ENCODE assay signal across 13 cellular contexts in the genomic region with DNA sequence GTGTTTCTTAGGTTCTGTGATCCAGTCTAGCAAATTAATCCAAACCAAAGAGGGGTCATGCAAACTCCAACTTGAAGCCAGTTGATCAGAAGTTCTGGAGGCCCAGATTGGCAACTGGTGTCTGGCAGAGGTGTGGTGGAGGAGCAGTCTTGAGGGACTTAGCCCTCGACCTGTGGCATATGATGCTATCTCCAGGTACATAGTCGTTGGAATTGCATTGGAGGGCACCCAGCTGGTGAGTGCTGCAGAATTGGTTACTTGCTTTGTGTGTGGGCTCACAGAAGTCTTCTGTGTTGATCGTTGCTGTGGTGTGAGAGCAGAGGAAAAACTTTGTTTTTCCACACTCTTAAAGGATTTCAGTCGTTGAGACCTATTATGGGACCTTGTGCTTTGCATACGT. TPM values are rescaled to one million over a fixed set of nuclear protein-coding genes. Genes with fewer than 3 reads are reported as not detected.
DNase-seq lines count a peak whose midpoint lies in the region; ATAC-seq, FAIRE-seq and TF ChIP-seq lines count a peak whose summit lies in the region.
"Had no signal": no experiment of that assay in that cellular context is flagged by ENCODE, and none has a peak within 500 bp of the region (broad histone marks: within the 10 kb centered on the region; RNA-seq: fewer than 3 reads in every experiment).

No MANE protein-coding gene starts in this region.

- H2BK120ac ChIP-seq in H1 (replicated peaks; ENCODE audit: low read depth, low read length), result no peak overlapping the region

- no peak overlapping the region for H3K27ac ChIP-seq in H1 (ENCODE audit: low read depth, low read length)
- H3K27ac ChIP-seq in WERI-Rb-1, result no peak overlapping the region
- H3K27ac ChIP-seq: body of pancreas had no signal

- H3K4ac ChIP-seq in H1 (replicated peaks; ENCODE audit: insufficient read length, low read depth, low read length), result no peak overlapping the region

- H2BK12ac ChIP-seq in H1 (ENCODE audit: low read depth, low read length), result no peak overlapping the region

- no peak overlapping the region for H3K23ac ChIP-seq in H1 (ENCODE audit: insufficient read length)

- peaks cover 13% of the 10 kb centered on the region for H3K36me3 Mint-ChIP-seq in activated T-cell treated with anti-CD3 and anti-CD28 coated beads, Interleukin-2, amount 50 U/mL, for 4 hours (ENCODE audit: insufficient read depth)
- H3K36me3 Mint-ChIP-seq in progenitor cell of endocrine pancreas (ENCODE audit: insufficient read depth), result peaks cover 4% of the 10 kb centered on the region

- no peak overlapping the region for H4K5ac ChIP-seq in H1 (ENCODE audit: insufficient read length, low read depth, low read length)

- H3K4me2 ChIP-seq in Loucy (ENCODE audit: low read depth, low read length, poor library complexity, severe bottlenecking) (peak overlapping the region; percentile 96), H1 (ENCODE audit: insufficient read depth in 1 of 2, low read depth in 2 of 2, low read length in 2 of 2) (peak overlapping the region; percentile 4 to 45; a peak in 1 of 4 replicates)

- no peak overlapping the region for H2BK15ac ChIP-seq in H1 (ENCODE audit: low read length)

- no peak for TF ChIP-seq EP300 in H1 (IDR thresholded peaks at IDR 0.05; ENCODE audit: borderline replicate concordance in 1 of 2, low read depth in 2 of 2, low read length in 2 of 2)

- H4K8ac ChIP-seq in H1 (ENCODE audit: extremely low read depth, insufficient read depth, low read length), result no peak overlapping the region

- H3K4me3 ChIP-seq in Loucy (ENCODE audit: low read length, poor library complexity, severe bottlenecking), result peak overlapping the region; percentile 49
- H3K4me3 ChIP-seq in H1 (ENCODE audit: extremely low read depth in 1 of 4, insufficient read depth in 2 of 4, low read depth in 3 of 4, low read length in 4 of 4), result no peak overlapping the region
- no peak overlapping the region for H3K4me3 ChIP-seq in WERI-Rb-1 (ENCODE audit: low read depth, low read length)
- H3K4me3 ChIP-seq: body of pancreas had no signal

- no peak for FAIRE-seq in H1 (lab: Jason Lieb, UNC)
- FAIRE-seq: GM18507 had no signal

- CTCF ChIA-PET in H1 (lab: Charles Lee; ENCODE audit: partially characterized antibody), result interaction anchor here (1.4 to 3.2 kb wide), 4 partner anchors 10 to 174 kb away, joined by 3 to 10 read pairs (median 4); no protein-coding TSS in a partner anchor

- H3K56ac ChIP-seq in H1 (replicated peaks; ENCODE audit: insufficient read length, low read depth, low read length), result no peak overlapping the region

- peak overlapping the region; percentile 53 for H3K4me3 Mint-ChIP-seq in activated T-cell treated with anti-CD3 and anti-CD28 coated beads, Interleukin-2, amount 50 U/mL, for 4 hours
- H3K4me3 Mint-ChIP-seq in progenitor cell of endocrine pancreas (ENCODE audit: low read depth), result no peak overlapping the region

- no peaks in the 10 kb centered on the region for H3K9me2 ChIP-seq in Loucy (replicated peaks; ENCODE audit: low read depth, low read length)

- no peaks in the 10 kb centered on the region for H3K9me3 ChIP-seq in Loucy (ENCODE audit: insufficient read depth, low read depth, low read length)
- H3K9me3 ChIP-seq in H1 (ENCODE audit: insufficient read depth in 2 of 2, low read depth in 1 of 2, low read length in 1 of 2), result no peaks in the 10 kb centered on the region
- no peaks in the 10 kb centered on the region for H3K9me3 ChIP-seq in WERI-Rb-1 (ENCODE audit: severe bottlenecking)
- H3K9me3 ChIP-seq: body of pancreas had no signal

- no peak overlapping the region for H2BK5ac ChIP-seq in H1 (ENCODE audit: low read depth, low read length)

- no peak overlapping the region for H4K91ac ChIP-seq in H1 (replicated peaks; ENCODE audit: insufficient read length, low read length)

- H3K27me3 Mint-ChIP-seq in activated T-cell treated with anti-CD3 and anti-CD28 coated beads, Interleukin-2, amount 50 U/mL, for 4 hours (ENCODE audit: low read depth), result no peaks in the 10 kb centered on the region
- H3K27me3 Mint-ChIP-seq in progenitor cell of endocrine pancreas, result no peaks in the 10 kb centered on the region

- no peak for TF ChIP-seq POLR2A in H1 (IDR thresholded peaks at IDR 0.05; ENCODE audit: control extremely low read depth in 1 of 2, low read depth in 2 of 2, low read length in 2 of 2)

- no peak overlapping the region for H3K14ac ChIP-seq in H1 (ENCODE audit: insufficient read length)

- TF ChIP-seq CTCF in Loucy (conservative IDR thresholded peaks at IDR 0.05; ENCODE audit: low read length), result no peak
- TF ChIP-seq CTCF in H1 (IDR thresholded peaks at IDR 0.05; ENCODE audit: control extremely low read depth in 1 of 3, insufficient read depth in 1 of 3, low read depth in 1 of 3, low read length in 3 of 3), result no peak
- no peak for TF ChIP-seq CTCF in progenitor cell of endocrine pancreas (IDR thresholded peaks at IDR 0.05; ENCODE audit: unreplicated experiment)
- no peak for TF ChIP-seq CTCF in WERI-Rb-1 (IDR thresholded peaks at IDR 0.05; ENCODE audit: low read depth, low read length)

- TF ChIP-seq RAD21 in H1 (IDR thresholded peaks at IDR 0.05 in 1 of 2, conservative IDR thresholded peaks at IDR 0.05 in 1 of 2; ENCODE audit: low read depth in 2 of 2, low read length in 2 of 2), result no peak

- H2BK20ac ChIP-seq in H1 (ENCODE audit: low read length), result no peak overlapping the region

- H3K27me3 ChIP-seq in Loucy (ENCODE audit: insufficient read depth, low read length, poor library complexity, severe bottlenecking) (no peaks in the 10 kb centered on the region), H1 (replicated peaks in 1 of 4; ENCODE audit: control insufficient read depth in 3 of 4, extremely low read depth in 1 of 4, insufficient read depth in 3 of 4, low read length in 3 of 4) (no peaks in the 10 kb centered on the region), WERI-Rb-1 (ENCODE audit: insufficient read depth, low read depth, severe bottlenecking) (no peaks in the 10 kb centered on the region)
- H3K27me3 ChIP-seq: body of pancreas had no signal

- H4K20me1 ChIP-seq in Loucy (ENCODE audit: insufficient read depth, low read length, poor library complexity, severe bottlenecking) (peaks cover 89% of the 10 kb centered on the region), H1 (replicated peaks in 1 of 2; ENCODE audit: control insufficient read depth in 1 of 2, insufficient read depth in 2 of 2, low read length in 2 of 2) (peaks cover 35 to 36% of the 10 kb centered on the region in 2 experiments)

- H3K79me2 ChIP-seq in Loucy (ENCODE audit: insufficient read depth, low read length), result peaks cover 100% of the 10 kb centered on the region
- H3K79me2 ChIP-seq in H1 (ENCODE audit: control insufficient read depth in 1 of 2, insufficient read depth in 2 of 2, low read length in 2 of 2), result peaks cover 64 to 98% of the 10 kb centered on the region in 2 experiments

- no peaks in the 10 kb centered on the region for H3K9me3 Mint-ChIP-seq in activated T-cell treated with anti-CD3 and anti-CD28 coated beads, Interleukin-2, amount 50 U/mL, for 4 hours
- H3K9me3 Mint-ChIP-seq in progenitor cell of endocrine pancreas (ENCODE audit: low read depth), result no peaks in the 10 kb centered on the region

- no peak overlapping the region for H3K18ac ChIP-seq in H1 (ENCODE audit: extremely low read depth, low read length)

- no peaks in the 10 kb centered on the region for H3K23me2 ChIP-seq in H1 (ENCODE audit: low read depth, low read length)

- H2AK5ac ChIP-seq in H1 (ENCODE audit: low read depth, low read length), result no peak overlapping the region

- peak overlapping the region; percentile 69 for H3K27ac Mint-ChIP-seq in progenitor cell of endocrine pancreas

- ATAC-seq in activated T-cell treated with anti-CD3 and anti-CD28 coated beads, Interleukin-2, amount 50 U/mL, for 4 hours, result no peak
- ATAC-seq in HG03097 (IDR thresholded peaks at IDR 0.05; ENCODE audit: low FRiP score, unreplicated experiment) (no peak), HG03135 (IDR thresholded peaks at IDR 0.05; ENCODE audit: unreplicated experiment) (no peak)
- ATAC-seq: body of pancreas had no signal

- 87% methylated on average over 5 of the region's 5 CpGs; no CpG with 5 or more reads in 1 of the 2 experiments for WGBS in H1 (ENCODE audit: extremely low coverage in 1 of 2, insufficient coverage in 1 of 2, insufficient read length in 1 of 2, insufficient replicate concordance in 2 of 2, low coverage in 1 of 2, low lambda C conversion rate in 2 of 2, missing lambda C conversion rate in 1 of 2), 2 experiments

- peaks cover 42% of the 10 kb centered on the region for H3K4me1 ChIP-seq in Loucy (ENCODE audit: insufficient read depth, low read length, poor library complexity, severe bottlenecking)
- H3K4me1 ChIP-seq in H1 (replicated peaks in 1 of 4; ENCODE audit: control insufficient read depth in 3 of 4, insufficient read depth in 4 of 4, low read length in 3 of 4), result peaks cover 0 to 2% (median 0%) of the 10 kb centered on the region in 4 experiments; a peak in 2 of 7 replicates

- H3K9ac ChIP-seq in Loucy (ENCODE audit: low read depth, low read length, poor library complexity, severe bottlenecking) (no peak overlapping the region), H1 (replicated peaks in 1 of 4; ENCODE audit: extremely low read depth in 1 of 4, low read depth in 3 of 4, low read length in 3 of 4) (no peak overlapping the region)

- no peak overlapping the region for H2AFZ ChIP-seq in Loucy (ENCODE audit: low read length)
- no peak overlapping the region for H2AFZ ChIP-seq in H1 (ENCODE audit: low read length)

- H3K4me1 Mint-ChIP-seq in activated T-cell treated with anti-CD3 and anti-CD28 coated beads, Interleukin-2, amount 50 U/mL, for 4 hours (ENCODE audit: low read depth), result peaks cover 77% of the 10 kb centered on the region
- H3K4me1 Mint-ChIP-seq in progenitor cell of endocrine pancreas (ENCODE audit: low read depth), result peaks cover 31% of the 10 kb centered on the region

- DNase-seq in activated T-cell treated with anti-CD3 and anti-CD28 coated beads, Interleukin-2, amount 50 U/mL, for 4 hours, result no peak
- DNase-seq in activated T-cell treated with anti-CD3 and anti-CD28 coated beads for 4 hours (no peak), H1 (ENCODE audit: low read depth in 1 of 2, low spot score in 2 of 2) (no peak), progenitor cell of endocrine pancreas (ENCODE audit: low spot score, unreplicated experiment) (no peak), WERI-Rb-1 (no peak)
- DNase-seq: body of pancreas; left cardiac atrium; NCI-H2081 treated with DMSO at 0.1 percent for 48 hours; NK-92 treated with Interleukin-12 subunit alpha and Interleukin-12 subunit beta, amount 100 ng/mL, for 24 hours had no signal

- no peaks in the 10 kb centered on the region for H3F3A ChIP-seq in Loucy (ENCODE audit: low read depth)

- H3K36me3 ChIP-seq in Loucy (ENCODE audit: insufficient read depth, low read length) (peaks cover 3% of the 10 kb centered on the region; the same call in 1 of the 2 replicates), H1 (ENCODE audit: control insufficient read depth in 2 of 4, insufficient read depth in 4 of 4, low read length in 3 of 4) (peaks cover 0 to 13% (median under 1%) of the 10 kb centered on the region in 4 experiments; a peak in 3 of 8 replicates), WERI-Rb-1 (peaks cover 44% of the 10 kb centered on the region)

- POLR2A ChIA-PET in H1 (lab: Charles Lee; ENCODE audit: partially characterized antibody), result interaction anchor here (0.9 to 3.0 kb wide), 6 partner anchors 9 to 23 kb away, joined by 3 to 25 read pairs (median 6); partner anchors contain the start of gene PANK2

- H3K79me1 ChIP-seq in H1 (ENCODE audit: low read depth, low read length), result no peaks in the 10 kb centered on the region; the same call in 1 of the 2 replicates

RNA-seq across cellular contexts. Expression of gene PANK2, which starts 7.7 kb away (rescaled TPM):
- total RNA-seq in activated T-cell treated with anti-CD3 and anti-CD28 coated beads, Interleukin-2, amount 50 U/mL, for 4 hours, result 10 to 100 TPM; 32.9 to 37.3 (median 34.1) TPM
- 57.5 and 62.0 TPM in 2 replicates for total RNA-seq in H1 (2021; fragmentation: NEBNext Ultra II Directional; extraction: Animal tissue kit (Norgen Biotek cat#: 25700))
- 14.9 and 17.1 TPM in 2 replicates for polyA plus RNA-seq in H1 (2011; rRNA removed)
- polyA plus RNA-seq in H1 (2011; cell fraction: cytosol; rRNA removed), result 29.9 TPM
- polyA plus RNA-seq in H1 (2011; cell fraction: nucleus; rRNA removed), result 17.3 TPM
- polyA plus RNA-seq in H1 (2012, experiment 1 of 2), result 31.4 to 38.8 TPM (median 37.2 TPM) in 4 replicates
- polyA plus RNA-seq in H1 (2012, experiment 2 of 2), result 6.6 TPM
- 28.6 TPM for polyA plus RNA-seq in H1 (2013, experiment 1 of 2)
- 29.2 TPM for polyA plus RNA-seq in H1 (2013, experiment 2 of 2)
- 39.2 and 47.6 TPM in 2 replicates for polyA minus RNA-seq in H1 (2011; rRNA and poly(A)+ RNA removed)
- 24.0 TPM for polyA minus RNA-seq in H1 (2011; cell fraction: cytosol; rRNA and poly(A)+ RNA removed)
- polyA minus RNA-seq in H1 (2011; cell fraction: nucleus; rRNA and poly(A)+ RNA removed), result 43.3 TPM
- 53.8 and 57.6 TPM in 2 replicates for total RNA-seq in progenitor cell of endocrine pancreas

RNA-seq across cellular contexts. Expression of gene MAVS, which starts 50.2 kb away (rescaled TPM):
- 10 to 100 TPM; 25.5 to 26.2 (median 25.6) TPM for total RNA-seq in activated T-cell treated with anti-CD3 and anti-CD28 coated beads, Interleukin-2, amount 50 U/mL, for 4 hours
- 24.3 and 24.4 TPM in 2 replicates for total RNA-seq in H1 (2021; fragmentation: NEBNext Ultra II Directional; extraction: Animal tissue kit (Norgen Biotek cat#: 25700))
- polyA plus RNA-seq in H1 (2011; rRNA removed), result 9.9 and 12.3 TPM in 2 replicates
- 10.5 TPM for polyA plus RNA-seq in H1 (2011; cell fraction: cytosol; rRNA removed)
- polyA plus RNA-seq in H1 (2011; cell fraction: nucleus; rRNA removed), result 20.9 TPM
- polyA plus RNA-seq in H1 (2012, experiment 1 of 2), result 12.7 to 16.2 TPM (median 15.3 TPM) in 4 replicates
- polyA plus RNA-seq in H1 (2012, experiment 2 of 2), result 15.0 TPM
- polyA plus RNA-seq in H1 (2013, experiment 1 of 2), result 10.4 TPM
- polyA plus RNA-seq in H1 (2013, experiment 2 of 2), result 9.8 TPM
- polyA minus RNA-seq in H1 (2011; rRNA and poly(A)+ RNA removed), result 22.1 and 29.6 TPM in 2 replicates
- polyA minus RNA-seq in H1 (2011; cell fraction: cytosol; rRNA and poly(A)+ RNA removed), result 15.1 TPM
- polyA minus RNA-seq in H1 (2011; cell fraction: nucleus; rRNA and poly(A)+ RNA removed), result 15.9 TPM
- 42.2 and 43.8 TPM in 2 replicates for total RNA-seq in progenitor cell of endocrine pancreas
